10 cellular contexts compared by ENCODE assay signal in genomic region chr1:11044849-11045427, GRCh38. TPM values are rescaled to one million over a fixed set of nuclear protein-coding genes. Genes with fewer than 3 reads are reported as not detected.
"Had no signal": no experiment of that assay in that cellular context is flagged by ENCODE, and none has a peak within 500 bp of the region (broad histone marks: within the 10 kb centered on the region; RNA-seq: fewer than 3 reads in every experiment).

No MANE protein-coding gene starts in this region.

- DNase-seq: activated naive CD4-positive, alpha-beta T cell treated with Interleukin-2 at 50 U/mL for 16 hours; esophagus squamous epithelium; foreskin fibroblast; mesenchymal stem cell; stimulated activated naive CD4-positive, alpha-beta T cell had no signal

- H3K36me3 ChIP-seq: cardiac muscle cell, esophagus squamous epithelium, pancreas, suprapubic skin had no signal

- H3K27me3 ChIP-seq: cardiac muscle cell, esophagus squamous epithelium, pancreas, suprapubic skin had no signal

- H3K4me1 ChIP-seq: esophagus squamous epithelium, pancreas, suprapubic skin had no signal

- H3K9me3 ChIP-seq: esophagus squamous epithelium, pancreas, suprapubic skin had no signal

- FAIRE-seq: endometrium, pancreas had no signal

- H3K27ac ChIP-seq: cardiac muscle cell, esophagus squamous epithelium, pancreas, skin epidermis, suprapubic skin had no signal

- ATAC-seq: pancreas had no signal

- H3K4me3 ChIP-seq: cardiac muscle cell, esophagus squamous epithelium, pancreas, skin epidermis, suprapubic skin had no signal

RNA-seq across cellular contexts. Expression of gene MASP2, which starts 2.1 kb away (rescaled TPM):
- total RNA-seq: cardiac muscle cell, pancreas had no signal
